In the genomic region with DNA sequence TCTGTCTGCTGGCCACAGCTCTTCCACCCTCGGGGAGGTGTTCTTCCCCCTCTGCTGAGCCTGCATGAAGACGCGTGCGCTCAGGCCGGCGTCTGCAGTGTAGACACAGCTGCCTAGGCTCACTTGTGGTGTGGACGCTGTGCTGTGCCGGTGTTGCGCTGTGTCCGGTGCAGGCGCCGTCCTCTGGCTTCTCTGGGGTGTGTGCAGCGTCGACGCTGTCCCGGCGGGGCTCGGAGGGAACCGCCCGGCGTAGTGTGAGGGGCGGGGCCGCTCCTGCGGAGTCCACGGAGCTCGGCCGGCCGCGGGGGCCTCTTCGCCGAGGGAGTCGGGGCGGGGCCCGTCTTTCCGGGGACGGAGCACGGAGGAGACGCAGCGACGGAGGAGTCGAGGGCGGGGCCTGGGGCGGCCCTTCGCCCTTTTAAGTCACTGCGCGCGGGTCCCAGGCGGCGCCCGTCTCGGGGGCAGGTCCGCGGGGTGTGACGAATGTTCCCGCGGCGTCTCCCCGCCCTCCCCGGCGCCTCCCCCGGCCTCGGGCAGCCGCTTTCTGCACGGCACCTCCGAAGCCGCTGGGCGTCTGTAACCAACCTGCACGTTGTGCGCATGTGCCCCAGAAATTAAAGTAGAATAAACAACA, we compare ENCODE assay signal across 8 cellular contexts. TPM values are rescaled to one million over a fixed set of nuclear protein-coding genes. Genes with fewer than 3 reads are reported as not detected.
DNase-seq lines count a peak whose midpoint lies in the region; ATAC-seq and TF ChIP-seq lines count a peak whose summit lies in the region.

No MANE protein-coding gene starts in this region.

- peak overlapping the region in 1 of 2 donors; percentile 37 for H3K27ac ChIP-seq in liver (ENCODE audit: low read depth in 1 of 2, low read length in 2 of 2)

- no peak overlapping the region for H3K9ac ChIP-seq in liver (ENCODE audit: low read depth in 1 of 2, low read length in 2 of 2)

- 1% methylated on average over 69 of the region's 69 CpGs for WGBS in liver

- no peak for TF ChIP-seq RAD21 in liver (IDR thresholded peaks at IDR 0.05)

- no peak for TF ChIP-seq CTCF in liver (IDR thresholded peaks at IDR 0.05; ENCODE audit: low read depth, low read length, missing input control)

- peaks cover 2 to 9% (median 7%) of the 10 kb centered on the region in 4 donors for H3K9me3 ChIP-seq in liver (ENCODE audit: control insufficient read depth in 4 of 4, low read length in 3 of 4)

- ATAC-seq in HG02943 (IDR thresholded peaks at IDR 0.05; ENCODE audit: low read depth, unreplicated experiment) = peak; percentile 86

- no peaks in the 10 kb centered on the region for H3K27me3 ChIP-seq in liver (ENCODE audit: control insufficient read depth in 4 of 4, insufficient read depth in 4 of 4, low read length in 3 of 4)

- peak overlapping the region; percentile 53 to 55 (median 54) for H3K4me3 ChIP-seq in liver (ENCODE audit: low read depth in 1 of 3, low read length in 3 of 3)

- peaks cover 7 to 16% (median 7%) of the 10 kb centered on the region in 4 donors for H3K4me1 ChIP-seq in liver (ENCODE audit: control insufficient read depth in 4 of 4, insufficient read depth in 4 of 4, low read length in 3 of 4)

- H3K36me3 ChIP-seq in liver (ENCODE audit: control insufficient read depth in 4 of 4, insufficient read depth in 3 of 4, low read depth in 1 of 4, low read length in 3 of 4) = no peaks in the 10 kb centered on the region

- DNase-seq in NK-92 (lab: John Stamatoyannopoulos, UW; ENCODE audit: unreplicated experiment) (peak; percentile 21), NCI-H2196 (lab: John Stamatoyannopoulos, UW; ENCODE audit: unreplicated experiment) (peak; percentile 91), dedifferentiated amniotic fluid mesenchymal stem cell (ENCODE audit: extremely low spot score) (peak; percentile 55)
- no peak for DNase-seq in NK-92 treated with Interleukin-12 subunit alpha and Interleukin-12 subunit beta, amount 100 ng/mL, for 24 hours (lab: John Stamatoyannopoulos, UW)
- DNase-seq in activated CD4-positive, alpha-beta T cell treated with anti-CD3 and anti-CD28 coated beads for 48 hours = peak; percentile 94
- DNase-seq in stimulated activated CD4-positive, alpha-beta T cell treated with anti-CD3 and anti-CD28 coated beads, Interleukin-2, amount 100 ng/mL, for 4 hours (ENCODE audit: low read depth) = peak; percentile 90

TF ChIP-seq in liver, 16 proteins besides CTCF, POLR2A, EP300 and RAD21:
- TF ChIP-seq, protein P1, sequence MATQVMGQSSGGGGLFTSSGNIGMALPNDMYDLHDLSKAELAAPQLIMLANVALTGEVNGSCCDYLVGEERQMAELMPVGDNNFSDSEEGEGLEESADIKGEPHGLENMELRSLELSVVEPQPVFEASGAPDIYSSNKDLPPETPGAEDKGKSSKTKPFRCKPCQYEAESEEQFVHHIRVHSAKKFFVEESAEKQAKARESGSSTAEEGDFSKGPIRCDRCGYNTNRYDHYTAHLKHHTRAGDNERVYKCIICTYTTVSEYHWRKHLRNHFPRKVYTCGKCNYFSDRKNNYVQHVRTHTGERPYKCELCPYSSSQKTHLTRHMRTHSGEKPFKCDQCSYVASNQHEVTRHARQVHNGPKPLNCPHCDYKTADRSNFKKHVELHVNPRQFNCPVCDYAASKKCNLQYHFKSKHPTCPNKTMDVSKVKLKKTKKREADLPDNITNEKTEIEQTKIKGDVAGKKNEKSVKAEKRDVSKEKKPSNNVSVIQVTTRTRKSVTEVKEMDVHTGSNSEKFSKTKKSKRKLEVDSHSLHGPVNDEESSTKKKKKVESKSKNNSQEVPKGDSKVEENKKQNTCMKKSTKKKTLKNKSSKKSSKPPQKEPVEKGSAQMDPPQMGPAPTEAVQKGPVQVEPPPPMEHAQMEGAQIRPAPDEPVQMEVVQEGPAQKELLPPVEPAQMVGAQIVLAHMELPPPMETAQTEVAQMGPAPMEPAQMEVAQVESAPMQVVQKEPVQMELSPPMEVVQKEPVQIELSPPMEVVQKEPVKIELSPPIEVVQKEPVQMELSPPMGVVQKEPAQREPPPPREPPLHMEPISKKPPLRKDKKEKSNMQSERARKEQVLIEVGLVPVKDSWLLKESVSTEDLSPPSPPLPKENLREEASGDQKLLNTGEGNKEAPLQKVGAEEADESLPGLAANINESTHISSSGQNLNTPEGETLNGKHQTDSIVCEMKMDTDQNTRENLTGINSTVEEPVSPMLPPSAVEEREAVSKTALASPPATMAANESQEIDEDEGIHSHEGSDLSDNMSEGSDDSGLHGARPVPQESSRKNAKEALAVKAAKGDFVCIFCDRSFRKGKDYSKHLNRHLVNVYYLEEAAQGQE (IDR thresholded peaks at IDR 0.05) = no peak
- TF ChIP-seq NR2F2 (IDR thresholded peaks at IDR 0.05) (no peak), GABPA (IDR thresholded peaks at IDR 0.05 in 1 of 2, conservative IDR thresholded peaks at IDR 0.05 in 1 of 2) (peak in 1 of 2 donors; percentile 46), SP1 (IDR thresholded peaks at IDR 0.05) (peak; percentile 20), RXRA (IDR thresholded peaks at IDR 0.05) (no peak), EGR1 (IDR thresholded peaks at IDR 0.05; ENCODE audit: low read depth in 2 of 2) (no peak)

RNA-seq across cellular contexts. Expression of a gene that starts 45.2 kb away (rescaled TPM):
- 1 to 10 TPM; 6.4 to 7.8 TPM for total RNA-seq in liver
- polyA plus RNA-seq in liver = 10 to 100 TPM in 1 of 2 donors, 1 to 10 TPM in 1; 9.0 to 11.6 TPM

RNA-seq across cellular contexts. Expression of a gene that starts 45.4 kb away (rescaled TPM):
- 1 to 10 TPM; 4.2 to 7.5 TPM for total RNA-seq in liver
- polyA plus RNA-seq in liver = 1 to 10 TPM; 2.5 to 6.7 TPM
